Comparison of ENCODE assay signal across 26 cellular contexts in genomic region chr20:62275263-62275619, GRCh38. TPM values are rescaled to one million over a fixed set of nuclear protein-coding genes. Genes with fewer than 3 reads are reported as not detected.
"Had no signal": no experiment of that assay in that cellular context is flagged by ENCODE, and none has a peak within 500 bp of the region (broad histone marks: within the 10 kb centered on the region; RNA-seq: fewer than 3 reads in every experiment).

No MANE protein-coding gene starts in this region.

- H3K27me3 ChIP-seq: cardiac muscle cell, esophagus squamous epithelium, heart left ventricle, spleen, upper lobe of right lung had no signal

- ATAC-seq: activated CD4-positive, alpha-beta T cell treated with anti-CD3 and anti-CD28 coated beads for 36 hours; activated T-cell treated with anti-CD3 and anti-CD28 coated beads, Interleukin-2, amount 50 U/mL, for 4 hours; lower lobe of right lung; naive thymus-derived CD4-positive, alpha-beta T cell; stimulated activated naive CD8-positive, alpha-beta T cell treated with anti-CD3 and anti-CD28 coated beads, Interleukin-15, Interleukin-2, amounts not matched to agents 100 U/mL and 50 U/mL, for 24 hours; upper lobe of right lung; WTC11 had no signal

- H3K27me3 Mint-ChIP-seq: activated CD4-positive, alpha-beta T cell treated with anti-CD3 and anti-CD28 coated beads for 36 hours; naive thymus-derived CD4-positive, alpha-beta T cell; progenitor cell of endocrine pancreas had no signal

- H3K9me3 ChIP-seq: esophagus squamous epithelium, heart left ventricle, lower lobe of right lung, spleen, upper lobe of right lung had no signal

- H3K4me1 ChIP-seq: esophagus squamous epithelium, lower lobe of right lung, upper lobe of right lung had no signal

- H3K4me3 ChIP-seq: cardiac muscle cell, esophagus squamous epithelium, heart left ventricle, lower lobe of right lung, spleen, upper lobe of right lung had no signal

- H3K9me3 Mint-ChIP-seq: activated T-cell treated with anti-CD3 and anti-CD28 coated beads, Interleukin-2, amount 50 U/mL, for 4 hours; activated T-helper 2 cell treated with anti-CD3 and anti-CD28 coated beads, Interferon-gamma antibody, Interleukin-2, Interleukin-4, amounts not matched to agents 10 μg/mL and 5 μg/mL and 100 μg/mL, durations not matched to agents 14 hours and 24 hours and 36 hours; endodermal cell; naive thymus-derived CD4-positive, alpha-beta T cell; WTC11 had no signal

- DNase-seq: activated CD4-positive, alpha-beta T cell treated with anti-CD3 and anti-CD28 coated beads for 36 hours; activated CD4-positive, alpha-beta T cell treated with anti-CD3 and anti-CD28 coated beads, Interleukin-2, amount 50 U/mL, for 4 hours; activated CD8-positive, alpha-beta memory T cell treated with anti-CD3 and anti-CD28 coated beads, Interleukin-2, amount 50 U/mL, for 48 hours; activated naive CD4-positive, alpha-beta T cell; activated T-cell treated with anti-CD3 and anti-CD28 coated beads, Interleukin-2, amount 50 U/mL, for 4 hours; cortex of kidney; endodermal cell; esophagus squamous epithelium; heart left ventricle; kidney; lower lobe of right lung; naive thymus-derived CD4-positive, alpha-beta T cell; spleen; stimulated activated CD4-positive, alpha-beta T cell treated with anti-CD3 and anti-CD28 coated beads, Interleukin-4, amount 100 ng/mL, for 1 hour; stimulated activated naive CD8-positive, alpha-beta T cell treated with anti-CD3 and anti-CD28 coated beads, Interleukin-15, Interleukin-2, amounts not matched to agents 100 U/mL and 50 U/mL, for 24 hours; upper lobe of right lung had no signal

- H3K27ac Mint-ChIP-seq: activated T-helper 2 cell treated with anti-CD3 and anti-CD28 coated beads, Interferon-gamma antibody, Interleukin-2, Interleukin-4, amounts not matched to agents 10 μg/mL and 5 μg/mL and 100 μg/mL, durations not matched to agents 14 hours and 24 hours and 36 hours; endodermal cell; WTC11 had no signal

- H3K27ac ChIP-seq: cardiac muscle cell, esophagus squamous epithelium, lower lobe of right lung, spleen, upper lobe of right lung had no signal

- H3K4me3 Mint-ChIP-seq: activated CD4-positive, alpha-beta T cell treated with anti-CD3 and anti-CD28 coated beads for 36 hours; activated T-cell treated with anti-CD3 and anti-CD28 coated beads, Interleukin-2, amount 50 U/mL, for 4 hours; endodermal cell; naive thymus-derived CD4-positive, alpha-beta T cell; WTC11 had no signal

- H3K4me1 Mint-ChIP-seq: activated CD4-positive, alpha-beta T cell treated with anti-CD3 and anti-CD28 coated beads for 36 hours; endodermal cell; WTC11 had no signal

RNA-seq across cellular contexts. Expression of gene HRH3, which starts 55.2 kb away (rescaled TPM):
- total RNA-seq: activated CD4-positive, alpha-beta T cell treated with anti-CD3 and anti-CD28 coated beads for 36 hours; activated CD8-positive, alpha-beta memory T cell treated with anti-CD3 and anti-CD28 coated beads for 36 hours; activated T-cell treated with anti-CD3 and anti-CD28 coated beads, Interleukin-2, amount 50 U/mL, for 4 hours; activated T-helper 2 cell treated with anti-CD3 and anti-CD28 coated beads, Interferon-gamma antibody, Interleukin-2, Interleukin-4, amounts not matched to agents 10 μg/mL and 5 μg/mL and 100 μg/mL, durations not matched to agents 14 hours and 24 hours and 36 hours; cardiac muscle cell; esophagus squamous epithelium; heart left ventricle; kidney; lower lobe of right lung; mesenteric fat pad; mucosa of gallbladder; naive thymus-derived CD4-positive, alpha-beta T cell; osteocyte; spleen; subcutaneous adipose tissue; T-helper 2 cell treated with Interferon-gamma antibody and Interleukin-4, amounts not matched to agents 100 ng/mL and 5 ng/mL, for 36 hours; upper lobe of right lung had no signal
- polyA plus RNA-seq: cardiac muscle cell; heart left ventricle; naive thymus-derived CD4-positive, alpha-beta T cell; spleen had no signal
